15 cellular contexts compared by ENCODE assay signal in the genomic region with DNA sequence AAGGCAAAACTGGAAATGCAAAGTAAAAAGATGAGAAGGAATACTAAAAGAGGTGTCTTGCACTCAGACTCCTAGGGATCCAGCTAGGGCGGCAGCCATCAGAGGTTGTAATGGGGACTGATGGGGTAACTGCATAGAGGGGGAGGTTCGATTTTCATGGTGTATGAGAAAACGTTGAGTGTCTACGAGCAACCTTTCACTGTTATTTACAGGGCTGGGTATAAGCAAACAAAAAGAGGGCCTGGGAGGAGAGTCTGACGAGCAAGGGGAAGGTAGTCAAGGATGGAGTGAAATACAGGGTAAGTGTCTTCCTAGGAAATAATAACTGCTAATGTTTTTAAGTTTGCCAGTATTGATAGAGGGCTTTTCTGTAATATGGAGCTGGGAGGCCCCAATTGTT. TPM values are rescaled to one million over a fixed set of nuclear protein-coding genes. Genes with fewer than 3 reads are reported as not detected.
"Had no signal": no experiment of that assay in that cellular context is flagged by ENCODE, and none has a peak within 500 bp of the region (broad histone marks: within the 10 kb centered on the region; RNA-seq: fewer than 3 reads in every experiment).

No MANE protein-coding gene starts in this region.

RNA-seq across cellular contexts. Expression of gene CXCL17, which starts 5.6 kb away (rescaled TPM):
- total RNA-seq: activated B cell treated with CpG ODN at 0.5 μM for 24 hours; activated CD4-positive, alpha-beta memory T cell treated with anti-CD3 and anti-CD28 coated beads for 36 hours; activated CD4-positive, alpha-beta memory T cell treated with anti-CD3 and anti-CD28 coated beads, Interleukin-2, amount 10 ng/mL, durations not matched to agents 7 days and 5 days; activated CD4-positive, alpha-beta T cell treated with anti-CD3 and anti-CD28 coated beads for 36 hours; activated CD4-positive, alpha-beta T cell treated with anti-CD3 and anti-CD28 coated beads, Interleukin-2, amount 10 ng/mL, durations not matched to agents 24 days and 14 days; activated CD4-positive, alpha-beta T cell treated with anti-CD3 and anti-CD28 coated beads, Interleukin-2, amount 10 ng/mL, durations not matched to agents 7 days and 5 days; activated CD8-positive, alpha-beta memory T cell treated with anti-CD3 and anti-CD28 coated beads for 36 hours; activated CD8-positive, alpha-beta memory T cell treated with anti-CD3 and anti-CD28 coated beads, Interleukin-2, amount 10 ng/mL, durations not matched to agents 7 days and 5 days; activated CD8-positive, alpha-beta T cell treated with anti-CD3 and anti-CD28 coated beads for 36 hours; activated CD8-positive, alpha-beta T cell treated with anti-CD3 and anti-CD28 coated beads, Interleukin-2, amount 10 ng/mL, durations not matched to agents 7 days and 5 days; T-cell; T-helper 1 cell treated with Interleukin-12 subunit alpha and Interleukin-12 subunit beta and Interleukin-4 antibody, amounts not matched to agents 30 ng/mL and 1 ng/mL, for 36 hours; T-helper 17 cell; T-helper 2 cell treated with Interferon-gamma antibody and Interleukin-4, amounts not matched to agents 100 ng/mL and 5 ng/mL, for 36 hours; WTC11 had no signal

RNA-seq across cellular contexts. Expression of gene CNFN, which starts 58.2 kb away (rescaled TPM):
- total RNA-seq: activated CD4-positive, alpha-beta memory T cell treated with anti-CD3 and anti-CD28 coated beads for 36 hours; activated CD4-positive, alpha-beta memory T cell treated with anti-CD3 and anti-CD28 coated beads, Interleukin-2, amount 10 ng/mL, durations not matched to agents 7 days and 5 days; activated CD4-positive, alpha-beta T cell treated with anti-CD3 and anti-CD28 coated beads for 36 hours; activated CD4-positive, alpha-beta T cell treated with anti-CD3 and anti-CD28 coated beads, Interleukin-2, amount 10 ng/mL, durations not matched to agents 24 days and 14 days; activated CD4-positive, alpha-beta T cell treated with anti-CD3 and anti-CD28 coated beads, Interleukin-2, amount 10 ng/mL, durations not matched to agents 7 days and 5 days; activated CD8-positive, alpha-beta memory T cell treated with anti-CD3 and anti-CD28 coated beads for 36 hours; activated CD8-positive, alpha-beta memory T cell treated with anti-CD3 and anti-CD28 coated beads, Interleukin-2, amount 10 ng/mL, durations not matched to agents 7 days and 5 days; activated CD8-positive, alpha-beta T cell treated with anti-CD3 and anti-CD28 coated beads for 36 hours; activated CD8-positive, alpha-beta T cell treated with anti-CD3 and anti-CD28 coated beads, Interleukin-2, amount 10 ng/mL, durations not matched to agents 7 days and 5 days; T-helper 1 cell treated with Interleukin-12 subunit alpha and Interleukin-12 subunit beta and Interleukin-4 antibody, amounts not matched to agents 30 ng/mL and 1 ng/mL, for 36 hours; T-helper 17 cell had no signal
